ENCODE assay signal across 8 cellular contexts in the genomic region with DNA sequence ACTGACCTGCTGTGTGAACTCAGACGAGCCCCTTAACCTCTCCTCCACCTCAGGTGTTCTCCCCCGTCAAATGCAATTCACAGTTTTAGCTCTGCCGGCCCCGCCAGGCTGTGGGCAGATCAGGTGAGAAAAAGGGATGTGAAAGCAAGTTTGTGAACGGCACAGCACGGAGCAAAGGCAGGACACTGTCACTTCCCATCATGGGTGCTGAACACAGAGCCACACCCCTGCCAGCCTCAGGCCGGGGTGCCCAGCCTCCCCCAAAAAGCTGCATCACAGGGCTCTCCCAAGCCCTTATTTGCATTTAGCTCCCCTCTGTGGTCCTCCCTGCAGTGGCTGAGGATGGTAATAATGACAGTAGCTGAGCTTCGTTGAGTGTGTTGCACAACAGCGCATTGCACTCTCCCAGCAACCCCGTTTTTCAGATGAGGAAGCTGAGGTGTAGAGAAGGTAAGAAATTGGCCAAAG.
A peak's percentile ranks its signal among the peaks of the same experiment; 100 is the strongest.
DNase-seq lines count a peak whose midpoint lies in the region; ATAC-seq and TF ChIP-seq lines count a peak whose summit lies in the region.

No MANE protein-coding gene starts in this region.

- peak; percentile 71 for ATAC-seq in GM19025 (IDR thresholded peaks at IDR 0.05; ENCODE audit: low read depth, unreplicated experiment)
- ATAC-seq in HG02852 (IDR thresholded peaks at IDR 0.05; ENCODE audit: unreplicated experiment), result peak; percentile 79

- no peak overlapping the region for H2BK5ac ChIP-seq in neuronal stem cell (ENCODE audit: low read length)

- peak overlapping the region; percentile 1 for H3K18ac ChIP-seq in neuronal stem cell (ENCODE audit: low read length)

- CTCF ChIA-PET in OCI-LY7 (lab: Charles Lee; ENCODE audit: unreplicated experiment), result interaction anchor here (0.5 to 1.3 kb wide), 2 partner anchors 12 to 23 kb away, joined by 3 to 4 read pairs; no protein-coding TSS in a partner anchor

- TF ChIP-seq CTCF in OCI-LY7 (conservative IDR thresholded peaks at IDR 0.05; ENCODE audit: low read length) (no peak), breast epithelium (IDR thresholded peaks at IDR 0.05) (no peak)

- intact Hi-C loops in OCI-LY7 (cut with micrococcal nuclease; ENCODE audit: unreplicated experiment) (loop anchor here (1.0 to 10.0 kb wide), 5 partner anchors 12 to 785 kb away; a partner anchor contains a TSS), breast epithelium (cut with DNase I; ENCODE audit: low total_unique reads) (no loop called here)

- H3K36me3 ChIP-seq in OCI-LY7 (ENCODE audit: insufficient read depth, low read length) (no peaks in the 10 kb centered on the region), neuronal stem cell (replicated peaks in 1 of 2; ENCODE audit: control insufficient read depth in 2 of 2, insufficient read depth in 2 of 2, low read length in 2 of 2) (peaks cover 0 to 2% of the 10 kb centered on the region in 2 donors), MG63 (no peaks in the 10 kb centered on the region), breast epithelium (no peaks in the 10 kb centered on the region)

- no peak overlapping the region for H2BK120ac ChIP-seq in neuronal stem cell (ENCODE audit: low read depth, low read length)

- no peak overlapping the region for H2BK15ac ChIP-seq in neuronal stem cell (ENCODE audit: low read length)

- H2BK12ac ChIP-seq in neuronal stem cell (ENCODE audit: low read length), result no peak overlapping the region

- DNase-seq in OCI-LY7 (ENCODE audit: low spot score) (peak; percentile 97), neuronal stem cell (ENCODE audit: low spot score) (no peak), MG63 (no peak), activated gamma-delta T cell (lab: John Stamatoyannopoulos, UW) (no peak), breast epithelium (ENCODE audit: low spot score in 2 of 2) (no peak), NCI-H510A treated with DMSO at 0.1 percent for 48 hours (lab: John Stamatoyannopoulos, UW) (no peak)

- no peak overlapping the region for H4K8ac ChIP-seq in neuronal stem cell (ENCODE audit: low read depth, low read length)

- H3K4me3 ChIP-seq in OCI-LY7 (ENCODE audit: low read depth, low read length, poor library complexity, severe bottlenecking) (peak overlapping the region; percentile 61), neuronal stem cell (ENCODE audit: low read length in 2 of 2) (no peak overlapping the region), MG63 (no peak overlapping the region), breast epithelium (no peak overlapping the region)

- WGBS in neuronal stem cell (ENCODE audit: extremely low coverage in 2 of 2, insufficient read length in 2 of 2, insufficient replicate concordance in 1 of 2), 2 donors, result no CpG with 5 or more reads among the region's 10 CpGs

- no peak overlapping the region for H3K23ac ChIP-seq in neuronal stem cell (ENCODE audit: low read depth, low read length, poor library complexity)

- H3K27ac ChIP-seq in OCI-LY7 (ENCODE audit: low read depth, low read length, poor library complexity, severe bottlenecking) (peak overlapping the region; percentile 86), neuronal stem cell (replicated peaks; ENCODE audit: low read length) (no peak overlapping the region), breast epithelium (no peak overlapping the region)

- H2AFZ ChIP-seq in OCI-LY7 (ENCODE audit: low read length), result peak overlapping the region; percentile 72; the same call in 1 of the 2 replicates
- H2AFZ ChIP-seq in neuronal stem cell (ENCODE audit: low read length), result no peak overlapping the region

- no peak overlapping the region for H3K9ac ChIP-seq in neuronal stem cell (ENCODE audit: low read depth, low read length, poor library complexity)

- H2AK5ac ChIP-seq in neuronal stem cell (ENCODE audit: low read depth, low read length), result no peak overlapping the region

- no TSS peak for BruUV-seq in OCI-LY7 (replicated peaks; lab: Mats Ljungman, UMichigan)

- H3K79me1 ChIP-seq in neuronal stem cell (ENCODE audit: low read depth, low read length), result no peaks in the 10 kb centered on the region

- H3K27me3 ChIP-seq in neuronal stem cell (ENCODE audit: control insufficient read depth in 3 of 3, insufficient read depth in 3 of 3, low read depth in 1 of 3, low read length in 3 of 3) (peaks cover 0 to 22% (median 0%) of the 10 kb centered on the region in 3 experiments), MG63 (no peaks in the 10 kb centered on the region), breast epithelium (no peaks in the 10 kb centered on the region)

- no peaks in the 10 kb centered on the region for H3K79me2 ChIP-seq in OCI-LY7 (ENCODE audit: insufficient read depth, low read depth, low read length)

- POLR2A ChIA-PET in OCI-LY7 (lab: Charles Lee), result interaction anchor here (0.6 to 4.4 kb wide), 14 partner anchors 8 to 229 kb away, joined by 3 to 38 read pairs (median 3); a partner anchor contains a TSS

- peaks cover 83% of the 10 kb centered on the region for H3K4me1 ChIP-seq in OCI-LY7 (ENCODE audit: insufficient read depth, low read length, poor library complexity, severe bottlenecking)
- peaks cover 0 to 13% of the 10 kb centered on the region in 2 donors for H3K4me1 ChIP-seq in neuronal stem cell (ENCODE audit: control insufficient read depth in 2 of 2, insufficient read depth in 1 of 2, low read depth in 1 of 2, low read length in 2 of 2)
- no peaks in the 10 kb centered on the region for H3K4me1 ChIP-seq in breast epithelium

- H3K4me2 ChIP-seq in OCI-LY7 (ENCODE audit: low read length), result peak overlapping the region; percentile 78
- no peak overlapping the region for H3K4me2 ChIP-seq in neuronal stem cell (ENCODE audit: insufficient read depth, low read length, poor library complexity, severe bottlenecking)

- no peak for TF ChIP-seq POLR2A in breast epithelium (IDR thresholded peaks at IDR 0.05)

- H4K20me1 ChIP-seq in OCI-LY7 (ENCODE audit: insufficient read depth, low read length), result no peaks in the 10 kb centered on the region

- H3K9me3 ChIP-seq in OCI-LY7 (ENCODE audit: low read length) (no peaks in the 10 kb centered on the region), neuronal stem cell (replicated peaks in 1 of 2; ENCODE audit: control insufficient read depth in 2 of 2, insufficient read depth in 1 of 2, low read depth in 1 of 2, low read length in 2 of 2) (no peaks in the 10 kb centered on the region), MG63 (no peaks in the 10 kb centered on the region), breast epithelium (peaks cover 0 to under 1% of the 10 kb centered on the region in 2 donors)

- H3K14ac ChIP-seq in neuronal stem cell (ENCODE audit: low read length), result no peak overlapping the region

- H4K91ac ChIP-seq in neuronal stem cell (ENCODE audit: low read depth, low read length, poor library complexity), result no peak overlapping the region

- no peaks in the 10 kb centered on the region for H3K9me2 ChIP-seq in OCI-LY7 (ENCODE audit: insufficient read depth, low read length)

- no peak overlapping the region for H3K4ac ChIP-seq in neuronal stem cell (ENCODE audit: low read length)
